Comparison of ENCODE assay signal across 8 cellular contexts in genomic region chr14:24734917-24735500, GRCh38.
DNase-seq lines count a peak whose midpoint lies in the region; ATAC-seq and TF ChIP-seq lines count a peak whose summit lies in the region.

No MANE protein-coding gene starts in this region.

- H3K9me2 ChIP-seq in SU-DHL-6 (replicated peaks; ENCODE audit: insufficient read depth, low read length): no peaks in the 10 kb centered on the region

- no peak overlapping the region for H3K9ac ChIP-seq in SU-DHL-6 (ENCODE audit: low read length)

- no peaks in the 10 kb centered on the region for H3K79me2 ChIP-seq in SU-DHL-6 (ENCODE audit: insufficient read depth, low read length)

- H3K27me3 ChIP-seq in SU-DHL-6 (ENCODE audit: low read length): no peaks in the 10 kb centered on the region

- ATAC-seq in HG03457 (IDR thresholded peaks at IDR 0.05; ENCODE audit: unreplicated experiment): no peak
- no peak for ATAC-seq in GM18498 (IDR thresholded peaks at IDR 0.05; ENCODE audit: unreplicated experiment)

- peak; percentile 10 for DNase-seq in AG09319 (ENCODE audit: extremely low read depth, low read depth)
- DNase-seq in GM13977 (ENCODE audit: low spot score): peak; percentile 24
- DNase-seq in NCI-H187 treated with DMSO at 0.1 percent for 48 hours (lab: John Stamatoyannopoulos, UW): peak; percentile 71
- DNase-seq in foreskin fibroblast: peak; percentile 46 to 84
- peak; percentile 19 for DNase-seq in non-pigmented ciliary epithelial cell (ENCODE audit: low read depth)

- no peak overlapping the region for H2AFZ ChIP-seq in SU-DHL-6 (ENCODE audit: low read depth, low read length, severe bottlenecking)

- H3K4me3 ChIP-seq in SU-DHL-6 (ENCODE audit: insufficient read depth, low read length, poor library complexity, severe bottlenecking): no peak overlapping the region
- H3K4me3 ChIP-seq in foreskin fibroblast (ENCODE audit: low read depth in 1 of 2, low read length in 2 of 2): no peak overlapping the region

- H3K9me3 ChIP-seq in SU-DHL-6 (ENCODE audit: insufficient read depth, low read length): no peaks in the 10 kb centered on the region

- H4K20me1 ChIP-seq in SU-DHL-6 (ENCODE audit: low read depth, low read length): no peaks in the 10 kb centered on the region

- no peak overlapping the region for H3K27ac ChIP-seq in SU-DHL-6 (ENCODE audit: low read depth, low read length)

- no peaks in the 10 kb centered on the region for H3F3A ChIP-seq in SU-DHL-6 (ENCODE audit: insufficient read depth)

- in situ Hi-C loops in GM13977 (cut with MboI; ENCODE audit: low pct_unique_long_range_greater_than_20kb, low sequenced_read_pairs, unreplicated experiment): no loop called here

- TF ChIP-seq CTCF in AG09319 (IDR thresholded peaks at IDR 0.05; ENCODE audit: low read depth, low read length) (peak; percentile 56), GM13977 (IDR thresholded peaks at IDR 0.05; ENCODE audit: extremely low read depth, insufficient read depth, missing control alignments) (peak; percentile 71), SU-DHL-6 (IDR thresholded peaks at IDR 0.05; ENCODE audit: insufficient read depth, low read length, poor library complexity, severe bottlenecking) (peak; percentile 81), foreskin fibroblast (IDR thresholded peaks at IDR 0.05; ENCODE audit: low read depth, low read length) (peak; percentile 64)

- H3K36me3 ChIP-seq in SU-DHL-6 (ENCODE audit: low read length): no peaks in the 10 kb centered on the region

- no peak overlapping the region for H3K4me2 ChIP-seq in SU-DHL-6 (ENCODE audit: low read depth, low read length, poor library complexity, severe bottlenecking)

Comparison
In these comparisons a context has a peak if more than half of its experiments do, and no peak if none do; other contexts are left out.
1. DNase-seq: peak in every context shown above with its lines; median percentile 71 in NCI-H187 treated with DMSO at 0.1 percent for 48 hours; 65 in foreskin fibroblast; 24 in GM13977; 19 in non-pigmented ciliary epithelial cell; 10 in AG09319.